ENCODE assay signal across 25 cellular contexts in the genomic region with DNA sequence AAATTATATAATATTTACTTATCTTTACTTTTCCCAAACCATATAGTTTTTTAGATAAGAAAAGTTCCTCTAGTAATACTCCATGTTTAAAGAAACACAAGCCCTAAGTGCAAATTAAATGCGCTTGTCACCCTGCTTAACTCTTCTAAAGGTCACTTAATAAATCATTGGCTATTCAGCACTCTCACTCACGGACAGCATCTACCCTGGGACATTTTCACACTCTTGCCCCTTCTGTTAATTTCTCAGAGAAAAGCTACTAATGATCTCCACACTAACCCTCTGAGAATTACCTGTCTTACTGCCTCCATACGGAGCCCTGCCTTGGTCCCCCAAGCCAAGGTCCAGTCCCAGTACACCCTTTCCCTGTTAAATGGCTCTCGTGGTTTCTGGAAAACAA.
DNase-seq lines count a peak whose midpoint lies in the region; ATAC-seq and TF ChIP-seq lines count a peak whose summit lies in the region.
"Had no signal": no experiment of that assay in that cellular context is flagged by ENCODE, and none has a peak within 500 bp of the region (broad histone marks: within the 10 kb centered on the region; RNA-seq: fewer than 3 reads in every experiment).

No MANE protein-coding gene starts in this region.

- no peak overlapping the region for H3K4me2 ChIP-seq in SK-N-SH
- H3K4me2 ChIP-seq: KMS-11 had no signal

- H3K9me3 ChIP-seq in SK-N-SH = no peaks in the 10 kb centered on the region
- no peaks in the 10 kb centered on the region for H3K9me3 ChIP-seq in testis

- 60% methylated on average over 4 of the region's 4 CpGs for WGBS in SK-N-SH (ENCODE audit: low lambda C conversion rate)
- 67% methylated on average over 4 of the region's 4 CpGs for WGBS in testis, 2 donors

- H4K20me1 ChIP-seq in SK-N-SH (ENCODE audit: insufficient read depth) = no peaks in the 10 kb centered on the region

- no peak overlapping the region for H3K4me3 ChIP-seq in SK-N-SH (ENCODE audit: low read depth in 2 of 2, low read length in 1 of 2)
- no peak overlapping the region for H3K4me3 ChIP-seq in testis
- H3K4me3 ChIP-seq: SJSA1 had no signal

- H3K9ac ChIP-seq in SK-N-SH = no peak overlapping the region
- H3K9ac ChIP-seq: KMS-11 had no signal

- ATAC-seq in SK-N-SH treated with all-trans-retinoic acid at 6 μM for 48 hours = no peak
- ATAC-seq in HG03342 (IDR thresholded peaks at IDR 0.05; ENCODE audit: unreplicated experiment) = no peak
- ATAC-seq: PC-3 had no signal

- TF ChIP-seq CTCF in SK-N-SH (IDR thresholded peaks at IDR 0.05) (no peak), testis (IDR thresholded peaks at IDR 0.05) (no peak)

- no peaks in the 10 kb centered on the region for H3K36me3 ChIP-seq in SK-N-SH (replicated peaks in 1 of 2; ENCODE audit: control insufficient read depth in 1 of 2, insufficient read depth in 2 of 2, low read length in 1 of 2)
- no peaks in the 10 kb centered on the region for H3K36me3 ChIP-seq in testis (ENCODE audit: low read depth, missing control alignments)
- H3K36me3 ChIP-seq: SJSA1 had no signal

- CTCF ChIA-PET in SK-N-SH (lab: Yijun Ruan, JAX) = no interaction called here

- H2AFZ ChIP-seq in SK-N-SH (ENCODE audit: low read depth) = no peak overlapping the region

- POLR2A ChIA-PET in SK-N-SH (lab: Yijun Ruan, JAX) = no interaction called here

- no peaks in the 10 kb centered on the region for H3K27me3 ChIP-seq in SK-N-SH (ENCODE audit: insufficient read depth)
- no peaks in the 10 kb centered on the region for H3K27me3 ChIP-seq in testis
- H3K27me3 ChIP-seq: SJSA1 had no signal

- no peaks in the 10 kb centered on the region for H3F3A ChIP-seq in SK-N-SH (replicated peaks; ENCODE audit: insufficient read depth)

- no peaks in the 10 kb centered on the region for H3K79me2 ChIP-seq in SK-N-SH (ENCODE audit: insufficient read depth)

- DNase-seq in SK-N-SH (no peak), left kidney (ENCODE audit: low read depth, low spot score) (peak; percentile 61), NCI-H226 (no peak), testis (no peak)
- DNase-seq in stimulated activated naive CD4-positive, alpha-beta T cell (lab: John Stamatoyannopoulos, UW) = no peak
- DNase-seq: 8988T; Calu3; DND-41; H9; IMR-90; NCI-H1092 treated with DMSO at 0.1 percent for 48 hours; NCI-H1436; NCI-H187; NCI-H2171 treated with DMSO at 0.1 percent for 48 hours; NCI-H526; NCI-H82; NK-92 treated with Interleukin-12 subunit alpha and Interleukin-12 subunit beta, amount 100 ng/mL, for 24 hours; PC-3; Right ventricle myocardium superior; RPMI8226 had no signal

- H3K27ac ChIP-seq in SK-N-SH (ENCODE audit: low read depth in 2 of 2, low read length in 1 of 2) (no peak overlapping the region), testis (no peak overlapping the region)
- H3K27ac ChIP-seq: KMS-11, SJSA1 had no signal

- no peak for TF ChIP-seq POLR2A in testis (IDR thresholded peaks at IDR 0.05)

- H3K4me1 ChIP-seq in SK-N-SH (ENCODE audit: control insufficient read depth in 1 of 2, insufficient read depth in 2 of 2, low read depth in 1 of 2, low read length in 1 of 2) (peaks cover 0 to 7% of the 10 kb centered on the region in 2 experiments; a peak in 1 of 4 replicates), testis (no peaks in the 10 kb centered on the region)

- intact Hi-C loops in testis (cut with DNase I; ENCODE audit: low total_unique reads) = no loop called here

- TF ChIP-seq RAD21 in SK-N-SH (IDR thresholded peaks at IDR 0.05; ENCODE audit: low read length) = no peak

- H3K9me2 ChIP-seq in SK-N-SH = no peaks in the 10 kb centered on the region

- no peak for TF ChIP-seq EP300 in SK-N-SH (IDR thresholded peaks at IDR 0.05; ENCODE audit: borderline replicate concordance in 1 of 2, low read depth in 1 of 2, low read length in 1 of 2)

TF ChIP-seq in SK-N-SH, 30 proteins besides CTCF, POLR2A, EP300 and RAD21:
- TF ChIP-seq EZH2phosphoT487 (IDR thresholded peaks at IDR 0.05; ENCODE audit: borderline replicate concordance, low read depth) = no peak
- TF ChIP-seq, protein P1, sequence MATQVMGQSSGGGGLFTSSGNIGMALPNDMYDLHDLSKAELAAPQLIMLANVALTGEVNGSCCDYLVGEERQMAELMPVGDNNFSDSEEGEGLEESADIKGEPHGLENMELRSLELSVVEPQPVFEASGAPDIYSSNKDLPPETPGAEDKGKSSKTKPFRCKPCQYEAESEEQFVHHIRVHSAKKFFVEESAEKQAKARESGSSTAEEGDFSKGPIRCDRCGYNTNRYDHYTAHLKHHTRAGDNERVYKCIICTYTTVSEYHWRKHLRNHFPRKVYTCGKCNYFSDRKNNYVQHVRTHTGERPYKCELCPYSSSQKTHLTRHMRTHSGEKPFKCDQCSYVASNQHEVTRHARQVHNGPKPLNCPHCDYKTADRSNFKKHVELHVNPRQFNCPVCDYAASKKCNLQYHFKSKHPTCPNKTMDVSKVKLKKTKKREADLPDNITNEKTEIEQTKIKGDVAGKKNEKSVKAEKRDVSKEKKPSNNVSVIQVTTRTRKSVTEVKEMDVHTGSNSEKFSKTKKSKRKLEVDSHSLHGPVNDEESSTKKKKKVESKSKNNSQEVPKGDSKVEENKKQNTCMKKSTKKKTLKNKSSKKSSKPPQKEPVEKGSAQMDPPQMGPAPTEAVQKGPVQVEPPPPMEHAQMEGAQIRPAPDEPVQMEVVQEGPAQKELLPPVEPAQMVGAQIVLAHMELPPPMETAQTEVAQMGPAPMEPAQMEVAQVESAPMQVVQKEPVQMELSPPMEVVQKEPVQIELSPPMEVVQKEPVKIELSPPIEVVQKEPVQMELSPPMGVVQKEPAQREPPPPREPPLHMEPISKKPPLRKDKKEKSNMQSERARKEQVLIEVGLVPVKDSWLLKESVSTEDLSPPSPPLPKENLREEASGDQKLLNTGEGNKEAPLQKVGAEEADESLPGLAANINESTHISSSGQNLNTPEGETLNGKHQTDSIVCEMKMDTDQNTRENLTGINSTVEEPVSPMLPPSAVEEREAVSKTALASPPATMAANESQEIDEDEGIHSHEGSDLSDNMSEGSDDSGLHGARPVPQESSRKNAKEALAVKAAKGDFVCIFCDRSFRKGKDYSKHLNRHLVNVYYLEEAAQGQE (IDR thresholded peaks at IDR 0.05; ENCODE audit: low read depth, low read length) = peak; percentile 84

TF ChIP-seq in SK-N-SH treated with all-trans-retinoic acid at 6 μM for 48 hours, 23 proteins besides CTCF, POLR2A, EP300 and RAD21:
- no peak for TF ChIP-seq ZNF70 (CRISPR knock-in tag; IDR thresholded peaks at IDR 0.05)
TF ChIP-seq in SK-N-SH treated with all-trans-retinoic acid at 6 μM for 48 hours: peak in this region for 0.

TF ChIP-seq in PFSK-1, 5 proteins besides CTCF, POLR2A, EP300 and RAD21:
- TF ChIP-seq SIN3A (IDR thresholded peaks at IDR 0.05; ENCODE audit: borderline replicate concordance, insufficient read depth, low read length) (no peak), FOXP2 (optimal IDR thresholded peaks at IDR 0.05; ENCODE audit: borderline replicate concordance, extremely low read depth, extremely low read length, insufficient read depth) (no peak), TAF1 (IDR thresholded peaks at IDR 0.05; ENCODE audit: borderline replicate concordance, insufficient read depth, low read length) (no peak), POLR2AphosphoS5 (IDR thresholded peaks at IDR 0.05; ENCODE audit: low read depth, low read length) (no peak)
- TF ChIP-seq, protein P1 (IDR thresholded peaks at IDR 0.05; ENCODE audit: insufficient read depth in 1 of 2, low read depth in 2 of 2, low read length in 2 of 2) = peak; percentile 79 to 90
